Comparison of ENCODE assay signal across 10 cellular contexts in genomic region chr11:100095809-100096208, GRCh38.
"Had no signal": no experiment of that assay in that cellular context is flagged by ENCODE, and none has a peak within 500 bp of the region (broad histone marks: within the 10 kb centered on the region; RNA-seq: fewer than 3 reads in every experiment).

No MANE protein-coding gene starts in this region.

- H3K4me1 ChIP-seq: HAP-1 had no signal

- H3K9me3 ChIP-seq: HAP-1 had no signal

- H3K4me3 ChIP-seq: GM23248, HAP-1, K562 had no signal

- H3K27ac ChIP-seq: GM23248, HL-60 had no signal

- DNase-seq: GM23248, GOT3, H7, HFFc6, IMR-90, KG1 had no signal

- ATAC-seq: HCT116, K562 had no signal

- H3K36me3 ChIP-seq: HAP-1 had no signal
